In genomic region chr17:11645426-11645825, GRCh38 we compare ENCODE assay signal across 19 cellular contexts. TPM values are rescaled to one million over a fixed set of nuclear protein-coding genes. Genes with fewer than 3 reads are reported as not detected.
DNase-seq lines count a peak whose midpoint lies in the region; ATAC-seq, FAIRE-seq and TF ChIP-seq lines count a peak whose summit lies in the region.
"Had no signal": no experiment of that assay in that cellular context is flagged by ENCODE, and none has a peak within 500 bp of the region (broad histone marks: within the 10 kb centered on the region; RNA-seq: fewer than 3 reads in every experiment).

No MANE protein-coding gene starts in this region.

- H3K14ac ChIP-seq in H9 (ENCODE audit: insufficient read depth, low read length) (no peak overlapping the region), H1 (ENCODE audit: insufficient read length) (no peak overlapping the region)

- no peak overlapping the region for H3K27ac ChIP-seq in H9 (ENCODE audit: insufficient read length, low read depth, low read length)
- no peak overlapping the region for H3K27ac ChIP-seq in H1 (ENCODE audit: low read depth, low read length)
- no peak overlapping the region for H3K27ac ChIP-seq in neural progenitor cell
- H3K27ac ChIP-seq: BLaER1 had no signal

- TF ChIP-seq RAD21 in H1 (IDR thresholded peaks at IDR 0.05 in 1 of 2, conservative IDR thresholded peaks at IDR 0.05 in 1 of 2; ENCODE audit: low read depth in 2 of 2, low read length in 2 of 2) = no peak

- no peaks in the 10 kb centered on the region for H3K79me1 ChIP-seq in H9 (ENCODE audit: insufficient read depth, low read depth, low read length, poor library complexity, severe bottlenecking)
- H3K79me1 ChIP-seq in H1 (ENCODE audit: low read depth, low read length) = no peaks in the 10 kb centered on the region

- H3K4me3 Mint-ChIP-seq in H9 (no peak overlapping the region), neural progenitor cell (no peak overlapping the region), WTC11 (no peak overlapping the region)
- H3K4me3 Mint-ChIP-seq: CD14-positive monocyte; CD4-positive, alpha-beta memory T cell; GM23338 had no signal

- intact Hi-C loops in posterior vena cava (cut with DNase I) = no loop called here

- H2BK5ac ChIP-seq in H9 (ENCODE audit: insufficient read length, low read length) = no peak overlapping the region
- 0 out of 2 replicates have a peak overlapping the region, but pooled peaks have one; percentile 66 for H2BK5ac ChIP-seq in H1 (ENCODE audit: low read depth, low read length)

- no CpG with 5 or more reads among the region's 2 CpGs for WGBS in H9 (ENCODE audit: extremely low coverage, insufficient read length, low lambda C conversion rate)
- WGBS in H1 (ENCODE audit: extremely low coverage in 1 of 2, insufficient coverage in 1 of 2, insufficient read length in 1 of 2, insufficient replicate concordance in 2 of 2, low coverage in 1 of 2, low lambda C conversion rate in 2 of 2, missing lambda C conversion rate in 1 of 2), 2 experiments = 97% methylated on average over 2 of the region's 2 CpGs; no CpG with 5 or more reads in 1 of the 2 experiments

- no peak overlapping the region for H3K56ac ChIP-seq in H9 (ENCODE audit: insufficient read length, low read depth, low read length)
- H3K56ac ChIP-seq in H1 (replicated peaks; ENCODE audit: insufficient read length, low read depth, low read length) = no peak overlapping the region

- H2BK12ac ChIP-seq in H9 (ENCODE audit: insufficient read length, low read depth, low read length) (no peak overlapping the region), H1 (ENCODE audit: low read depth, low read length) (no peak overlapping the region)

- H2AK5ac ChIP-seq in H9 (ENCODE audit: insufficient read length, low read length) = no peak overlapping the region
- H2AK5ac ChIP-seq in H1 (ENCODE audit: low read depth, low read length) = no peak overlapping the region

- ATAC-seq in WTC11 = no peak
- ATAC-seq: GM23338 had no signal

- H3K23me2 ChIP-seq in H9 (ENCODE audit: insufficient read length, low read depth, low read length, poor library complexity, severe bottlenecking) = no peaks in the 10 kb centered on the region
- H3K23me2 ChIP-seq in H1 (ENCODE audit: low read depth, low read length) = no peaks in the 10 kb centered on the region

- no peak overlapping the region for H4K5ac ChIP-seq in H9 (ENCODE audit: insufficient read length, low read depth, low read length)
- no peak overlapping the region for H4K5ac ChIP-seq in H1 (ENCODE audit: insufficient read length, low read depth, low read length)

- H4K91ac ChIP-seq in H9 (ENCODE audit: insufficient read length, low read depth, low read length) (no peak overlapping the region), H1 (replicated peaks; ENCODE audit: insufficient read length, low read length) (no peak overlapping the region)

- no peaks in the 10 kb centered on the region for H3K79me2 ChIP-seq in H9 (ENCODE audit: insufficient read depth, low read length)
- no peaks in the 10 kb centered on the region for H3K79me2 ChIP-seq in H1 (ENCODE audit: control insufficient read depth in 1 of 2, insufficient read depth in 2 of 2, low read length in 2 of 2)
- no peaks in the 10 kb centered on the region for H3K79me2 ChIP-seq in neural progenitor cell (ENCODE audit: low read depth)

- H2AFZ ChIP-seq in H9 (ENCODE audit: low read length) (no peak overlapping the region), H1 (ENCODE audit: low read length) (no peak overlapping the region), neural progenitor cell (replicated peaks) (no peak overlapping the region)
- H2AFZ ChIP-seq: GM23338 had no signal

- H3K23ac ChIP-seq in H9 (ENCODE audit: insufficient read length, low read depth, low read length) = no peak overlapping the region
- H3K23ac ChIP-seq in H1 (ENCODE audit: insufficient read length) = no peak overlapping the region

- no peaks in the 10 kb centered on the region for H3K4me1 ChIP-seq in H9 (ENCODE audit: insufficient read depth, low read length)
- H3K4me1 ChIP-seq in H1 (replicated peaks in 1 of 4; ENCODE audit: control insufficient read depth in 3 of 4, insufficient read depth in 4 of 4, low read length in 3 of 4) = no peaks in the 10 kb centered on the region
- H3K4me1 ChIP-seq in neural progenitor cell = no peaks in the 10 kb centered on the region
- H3K4me1 ChIP-seq: BLaER1, HAP-1 had no signal

- H3K36me3 Mint-ChIP-seq in H9 (ENCODE audit: insufficient read depth in 1 of 3, low read depth in 3 of 3) (no peaks in the 10 kb centered on the region), neural progenitor cell (no peaks in the 10 kb centered on the region), WTC11 (peaks cover 21% of the 10 kb centered on the region)
- H3K36me3 Mint-ChIP-seq: CD14-positive monocyte; CD4-positive, alpha-beta memory T cell had no signal

- H3K4me2 ChIP-seq in H9 (ENCODE audit: insufficient read depth, insufficient read length, low read length) (no peak overlapping the region), H1 (ENCODE audit: insufficient read depth in 1 of 2, low read depth in 2 of 2, low read length in 2 of 2) (no peak overlapping the region), neural progenitor cell (no peak overlapping the region)
- H3K4me2 ChIP-seq: BLaER1, GM23338 had no signal

- H3K4me1 Mint-ChIP-seq in H9 (peaks cover 0 to 4% of the 10 kb centered on the region in 2 experiments; a peak in 2 of 4 replicates), neural progenitor cell (peaks cover 3% of the 10 kb centered on the region), WTC11 (no peaks in the 10 kb centered on the region)
- H3K4me1 Mint-ChIP-seq: GM23338 had no signal

- H2BK20ac ChIP-seq in H9 (ENCODE audit: low read depth, low read length, poor library complexity, severe bottlenecking) (no peak overlapping the region), H1 (ENCODE audit: low read length) (no peak overlapping the region)

- peak overlapping the region; percentile 60 for H4K8ac ChIP-seq in H9 (replicated peaks; ENCODE audit: insufficient read length, low read depth, low read length)
- H4K8ac ChIP-seq in H1 (ENCODE audit: extremely low read depth, insufficient read depth, low read length) = no peak overlapping the region

- H3K36me3 ChIP-seq in H1 (ENCODE audit: control insufficient read depth in 2 of 4, insufficient read depth in 4 of 4, low read length in 3 of 4) (no peaks in the 10 kb centered on the region), neural progenitor cell (no peaks in the 10 kb centered on the region)
- H3K36me3 ChIP-seq: BLaER1, HAP-1 had no signal

- H3K27ac Mint-ChIP-seq in H9 = peak overlapping the region in 2 of 3 experiments; percentile 14 to 78; a peak in 2 of 7 replicates
- H3K27ac Mint-ChIP-seq in neural progenitor cell = peak overlapping the region; percentile 17
- H3K27ac Mint-ChIP-seq in WTC11 = no peak overlapping the region
- H3K27ac Mint-ChIP-seq: CD14-positive monocyte, GM23338 had no signal

- H3K4ac ChIP-seq in H9 (ENCODE audit: low read depth, low read length) (no peak overlapping the region), H1 (replicated peaks; ENCODE audit: insufficient read length, low read depth, low read length) (no peak overlapping the region)

- FAIRE-seq in H1 (lab: Jason Lieb, UNC) = no peak
- FAIRE-seq: GM12892, GM18507 had no signal

- H2BK15ac ChIP-seq in H9 (ENCODE audit: low read depth, low read length) = no peak overlapping the region
- 0 out of 2 replicates have a peak overlapping the region, but pooled peaks have one; percentile 14 for H2BK15ac ChIP-seq in H1 (ENCODE audit: low read length)

- H3K9me3 Mint-ChIP-seq in H9 (no peaks in the 10 kb centered on the region), neural progenitor cell (peaks cover 2% of the 10 kb centered on the region), WTC11 (peaks cover 32% of the 10 kb centered on the region)

- H4K20me1 ChIP-seq in H9 (ENCODE audit: control insufficient read depth, insufficient read depth, insufficient read length) (no peaks in the 10 kb centered on the region), H1 (replicated peaks in 1 of 2; ENCODE audit: control insufficient read depth in 1 of 2, insufficient read depth in 2 of 2, low read length in 2 of 2) (no peaks in the 10 kb centered on the region), neural progenitor cell (ENCODE audit: low read depth) (no peaks in the 10 kb centered on the region)
- H4K20me1 ChIP-seq: BLaER1 had no signal

- no peaks in the 10 kb centered on the region for H3K27me3 ChIP-seq in H9 (ENCODE audit: insufficient read depth, low read length)
- no peaks in the 10 kb centered on the region for H3K27me3 ChIP-seq in H1 (replicated peaks in 1 of 4; ENCODE audit: control insufficient read depth in 3 of 4, extremely low read depth in 1 of 4, insufficient read depth in 3 of 4, low read length in 3 of 4)
- H3K27me3 ChIP-seq in neural progenitor cell = no peaks in the 10 kb centered on the region
- H3K27me3 ChIP-seq: BLaER1 had no signal

- CTCF ChIA-PET in H1 (lab: Charles Lee; ENCODE audit: partially characterized antibody) = interaction anchor here (0.6 to 3.5 kb wide), 19 partner anchors 10 to 347 kb away, joined by 3 to 34 read pairs (median 5); no protein-coding TSS in a partner anchor
- CTCF ChIA-PET in WTC11 (lab: Charles Lee) = interaction anchor here (0.7 to 2.5 kb wide), 9 partner anchors 45 to 895 kb away, joined by 3 to 21 read pairs (median 8); partner anchors contain the start of gene ZNF18

- no peak overlapping the region for H3T11ph ChIP-seq in H9 (ENCODE audit: low read length)

- POLR2A ChIA-PET in H1 (lab: Charles Lee; ENCODE audit: partially characterized antibody) = no interaction called here
- POLR2A ChIA-PET in WTC11 (lab: Charles Lee) = no interaction called here

- H3F3A ChIP-seq in neural progenitor cell (ENCODE audit: low read depth) = no peaks in the 10 kb centered on the region

- peaks cover 11% of the 10 kb centered on the region; the same call in 1 of the 2 replicates for H3K27me3 Mint-ChIP-seq in H9 (ENCODE audit: low read depth)
- H3K27me3 Mint-ChIP-seq in neural progenitor cell (ENCODE audit: insufficient read depth, low read depth) = peaks cover 10% of the 10 kb centered on the region
- H3K27me3 Mint-ChIP-seq in WTC11 (ENCODE audit: low read depth) = peaks cover 5% of the 10 kb centered on the region

- H3K4me3 ChIP-seq in NB4 (ENCODE audit: low read depth, low read length) = no peak overlapping the region
- no peak overlapping the region for H3K4me3 ChIP-seq in H1 (ENCODE audit: extremely low read depth in 1 of 4, insufficient read depth in 2 of 4, low read depth in 3 of 4, low read length in 4 of 4)
- H3K4me3 ChIP-seq in neural progenitor cell = no peak overlapping the region
- H3K4me3 ChIP-seq: BLaER1, GM23338, HAP-1 had no signal

- DNase-seq in H9 (no peak), NB4 (ENCODE audit: low read depth) (peak; percentile 7), H1 (ENCODE audit: low read depth in 1 of 2, low spot score in 2 of 2) (no peak), neural progenitor cell (ENCODE audit: low spot score) (no peak), HCEC 1CT (no peak), posterior vena cava (ENCODE audit: low spot score) (no peak), WTC11 (ENCODE audit: low spot score) (no peak)
- DNase-seq: 8988T; CD4-positive, alpha-beta memory T cell; DMS153; DMS79; GDM1 had no signal

- H3K18ac ChIP-seq in H9 (ENCODE audit: insufficient read length, low read depth, low read length) (no peak overlapping the region), H1 (ENCODE audit: extremely low read depth, low read length) (no peak overlapping the region)

- TF ChIP-seq CTCF in H9 (conservative IDR thresholded peaks at IDR 0.05) (no peak), NB4 (IDR thresholded peaks at IDR 0.05; ENCODE audit: low read depth, low read length) (no peak), H1 (IDR thresholded peaks at IDR 0.05; ENCODE audit: control extremely low read depth in 1 of 3, insufficient read depth in 1 of 3, low read depth in 1 of 3, low read length in 3 of 3) (no peak), neural progenitor cell (IDR thresholded peaks at IDR 0.05) (no peak), WTC11 (IDR thresholded peaks at IDR 0.05) (no peak)

- H2BK120ac ChIP-seq in H9 (ENCODE audit: low read depth, low read length, poor library complexity, severe bottlenecking) (no peak overlapping the region), H1 (replicated peaks; ENCODE audit: low read depth, low read length) (no peak overlapping the region)

- no peak for TF ChIP-seq POLR2A in NB4 (IDR thresholded peaks at IDR 0.05; ENCODE audit: extremely low read depth, insufficient read length)
- no peak for TF ChIP-seq POLR2A in H1 (IDR thresholded peaks at IDR 0.05; ENCODE audit: control extremely low read depth in 1 of 2, low read depth in 2 of 2, low read length in 2 of 2)

- TF ChIP-seq EP300 in H1 (IDR thresholded peaks at IDR 0.05; ENCODE audit: borderline replicate concordance in 1 of 2, low read depth in 2 of 2, low read length in 2 of 2) = no peak

- H3K9ac ChIP-seq in H9 (ENCODE audit: extremely low read depth, insufficient read length, low read length) (no peak overlapping the region), H1 (replicated peaks in 1 of 4; ENCODE audit: extremely low read depth in 1 of 4, low read depth in 3 of 4, low read length in 3 of 4) (no peak overlapping the region), neural progenitor cell (no peak overlapping the region)
- H3K9ac ChIP-seq: BLaER1 had no signal

- no peaks in the 10 kb centered on the region for H3K9me3 ChIP-seq in H9 (ENCODE audit: control insufficient read depth, low read depth, low read length)
- no peaks in the 10 kb centered on the region for H3K9me3 ChIP-seq in H1 (ENCODE audit: insufficient read depth in 2 of 2, low read depth in 1 of 2, low read length in 1 of 2)
- H3K9me3 ChIP-seq in neural progenitor cell (ENCODE audit: low read depth) = no peaks in the 10 kb centered on the region
- H3K9me3 ChIP-seq: BLaER1, HAP-1 had no signal

RNA-seq across cellular contexts. Expression of gene DNAH9, which starts 47.2 kb away (rescaled TPM):
- 0.22 and 0.24 TPM in 2 replicates for total RNA-seq in H9 (2021)
- 0.65 and 0.86 TPM in 2 replicates for total RNA-seq in H1 (2021; fragmentation: NEBNext Ultra II Directional; extraction: Animal tissue kit (Norgen Biotek cat#: 25700))
- 0.19 and 0.21 TPM in 2 replicates for polyA plus RNA-seq in H1 (2011; rRNA removed)
- 0.17 TPM for polyA plus RNA-seq in H1 (2011; cell fraction: cytosol; rRNA removed)
- 0.29 TPM for polyA plus RNA-seq in H1 (2011; cell fraction: nucleus; rRNA removed)
- polyA plus RNA-seq in H1 (2012, experiment 1 of 2) = 0.13 to 0.59 TPM (median 0.18 TPM) in 4 replicates
- polyA plus RNA-seq in H1 (2012, experiment 2 of 2) = 0.68 TPM
- 0.34 TPM for polyA plus RNA-seq in H1 (2013, experiment 1 of 2)
- 0.66 TPM for polyA plus RNA-seq in H1 (2013, experiment 2 of 2)
- polyA minus RNA-seq in H1 (2011; rRNA and poly(A)+ RNA removed) = 0.69 and 1.5 TPM in 2 replicates
- polyA minus RNA-seq in H1 (2011; cell fraction: cytosol; rRNA and poly(A)+ RNA removed) = 0.15 TPM
- 0.40 TPM for polyA minus RNA-seq in H1 (2011; cell fraction: nucleus; rRNA and poly(A)+ RNA removed)
- total RNA-seq in neural progenitor cell (ENCODE audit: low replicate concordance) = 0.62 and 1.3 TPM in 2 replicates
- total RNA-seq in posterior vena cava = under 1 TPM; 0.14 to 0.46 TPM
- total RNA-seq in WTC11 (2021) = 0.14 to 0.50 TPM (median 0.31 TPM) in 3 replicates
- total RNA-seq: CD4-positive, alpha-beta memory T cell; GM23338 had no signal
- polyA plus RNA-seq: AG04450; CD14-positive monocyte; CD4-positive, alpha-beta memory T cell; GM23338 had no signal
